16 cellular contexts compared by ENCODE assay signal in genomic region chr16:1297413-1297773, GRCh38. TPM values are rescaled to one million over a fixed set of nuclear protein-coding genes. Genes with fewer than 3 reads are reported as not detected.
A peak's percentile ranks its signal among the peaks of the same experiment; 100 is the strongest.
DNase-seq lines count a peak whose midpoint lies in the region; ATAC-seq, FAIRE-seq and TF ChIP-seq lines count a peak whose summit lies in the region.
"Had no signal": no experiment of that assay in that cellular context is flagged by ENCODE, and none has a peak within 500 bp of the region (broad histone marks: within the 10 kb centered on the region; RNA-seq: fewer than 3 reads in every experiment).

No MANE protein-coding gene starts in this region.

- H3K27ac ChIP-seq in right atrium auricular region (peak overlapping the region; percentile 74 to 90), K562 (ENCODE audit: extremely low read depth, low read depth, low read length) (peak overlapping the region; percentile 48; the same call in 1 of the 3 replicates), upper lobe of left lung (no peak overlapping the region)
- H3K27ac ChIP-seq: WERI-Rb-1 had no signal

- no peaks in the 10 kb centered on the region for H3K36me3 ChIP-seq in right atrium auricular region
- no peaks in the 10 kb centered on the region for H3K36me3 ChIP-seq in K562 (ENCODE audit: control insufficient read depth, insufficient read depth, low read length)
- H3K36me3 ChIP-seq in upper lobe of left lung: no peaks in the 10 kb centered on the region
- H3K36me3 ChIP-seq: WERI-Rb-1 had no signal

- H3K27me3 Mint-ChIP-seq in mesothelial cell of epicardium (ENCODE audit: low read depth): peaks cover 18% of the 10 kb centered on the region

- H3K4me1 ChIP-seq in right atrium auricular region (peaks cover 0 to 9% of the 10 kb centered on the region in 2 donors), K562 (replicated peaks in 1 of 2; ENCODE audit: control insufficient read depth in 2 of 2, insufficient read depth in 2 of 2, low read length in 2 of 2) (peaks cover 37 to 38% of the 10 kb centered on the region in 2 experiments), upper lobe of left lung (peaks cover 6 to 11% (median 8%) of the 10 kb centered on the region in 4 donors)

- in situ Hi-C loops in K562 (cut with MboI): no loop called here

- TF ChIP-seq RAD21 in K562 (CRISPR knock-in tag; conservative IDR thresholded peaks at IDR 0.05 in 1 of 2, IDR thresholded peaks at IDR 0.05 in 1 of 2): no peak

- peak overlapping the region; percentile 60; the same call in 1 of the 2 replicates for H3K4me2 ChIP-seq in K562 (ENCODE audit: insufficient read depth, low read length)

- TF ChIP-seq EP300 in K562 (IDR thresholded peaks at IDR 0.05; ENCODE audit: low read length): no peak
- TF ChIP-seq EP300 in upper lobe of left lung (IDR thresholded peaks at IDR 0.05): no peak

- H3K4me1 Mint-ChIP-seq in mesothelial cell of epicardium: peaks cover 24% of the 10 kb centered on the region

- intact Hi-C loops in left cardiac atrium (cut with DNase I) (no loop called here), K562 (cut with micrococcal nuclease) (loop anchor here (10.0 kb wide), 1 partner anchor 47 kb away; no protein-coding TSS in a partner anchor)

- peak overlapping the region in 1 of 2 experiments; percentile 16; a peak in 1 of 4 replicates for H3K9ac ChIP-seq in K562 (ENCODE audit: insufficient read depth in 1 of 2, low read depth in 2 of 2, low read length in 2 of 2)

- H4K20me1 ChIP-seq in K562 (replicated peaks; ENCODE audit: control insufficient read depth, insufficient read depth, low read length): no peaks in the 10 kb centered on the region

- no peak for FAIRE-seq in K562 (lab: Jason Lieb, UNC)

- no peak overlapping the region for H3K4me3 Mint-ChIP-seq in mesothelial cell of epicardium

- peak overlapping the region; percentile 77 for H2AFZ ChIP-seq in K562 (ENCODE audit: low read depth, low read length)

- no TSS peak for BruUV-seq in K562 (replicated peaks; lab: Mats Ljungman, UMichigan)

- H3K79me2 ChIP-seq in K562 (ENCODE audit: control insufficient read depth, insufficient read depth, low read length): no peaks in the 10 kb centered on the region

- H3K9me1 ChIP-seq in K562 (ENCODE audit: control insufficient read depth, insufficient read depth, low read length): no peaks in the 10 kb centered on the region

- H3K9me3 ChIP-seq in right atrium auricular region (no peaks in the 10 kb centered on the region), K562 (replicated peaks; ENCODE audit: control insufficient read depth, insufficient read depth, low read depth, low read length) (no peaks in the 10 kb centered on the region), upper lobe of left lung (no peaks in the 10 kb centered on the region)

- CTCF ChIA-PET in K562 (lab: Yijun Ruan, JAX; ENCODE audit: low intra/inter-chr PET ratio): no interaction called here

- 38% methylated on average over 4 of the region's 4 CpGs for WGBS in K562 (ENCODE audit: insufficient coverage, low coverage, missing lambda C conversion rate)
- WGBS in upper lobe of left lung, 2 donors: 60 to 67% methylated on average over 4 of the region's 4 CpGs

- POLR2A ChIA-PET in K562 (lab: Yijun Ruan, JAX): interaction anchor here (0.6 to 0.8 kb wide), 2 partner anchors 12 to 18 kb away, joined by 3 read pairs; partner anchors contain the start of gene UBE2I

- H3K27me3 ChIP-seq in right atrium auricular region (no peaks in the 10 kb centered on the region), K562 (ENCODE audit: control insufficient read depth in 2 of 2, insufficient read depth in 2 of 2, low read length in 2 of 2) (no peaks in the 10 kb centered on the region), upper lobe of left lung (no peaks in the 10 kb centered on the region)

- H3K27ac Mint-ChIP-seq in mesothelial cell of epicardium: peak overlapping the region; percentile 55

- H3K4me3 ChIP-seq in right atrium auricular region: no peak overlapping the region
- H3K4me3 ChIP-seq in K562: no peak overlapping the region
- no peak overlapping the region for H3K4me3 ChIP-seq in upper lobe of left lung

- TF ChIP-seq CTCF in right atrium auricular region (IDR thresholded peaks at IDR 0.05) (no peak), K562 (IDR thresholded peaks at IDR 0.05 in 2 of 3, conservative IDR thresholded peaks at IDR 0.05 in 1 of 3; ENCODE audit: insufficient read depth in 2 of 3, low read depth in 1 of 3, low read length in 3 of 3) (no peak), mesothelial cell of epicardium (IDR thresholded peaks at IDR 0.05; ENCODE audit: unreplicated experiment) (no peak), upper lobe of left lung (IDR thresholded peaks at IDR 0.05) (no peak)

- DNase-seq in right atrium auricular region (ENCODE audit: low spot score) (no peak), left cardiac atrium (no peak), K562 (ENCODE audit: extremely low read depth in 1 of 4, low spot score in 3 of 4) (no peak), mesothelial cell of epicardium (ENCODE audit: low spot score in 2 of 2, unreplicated experiment in 2 of 2) (no peak), HT-29 (ENCODE audit: low spot score) (no peak), NCI-H2196 treated with DMSO at 0.1 percent for 48 hours (lab: John Stamatoyannopoulos, UW; ENCODE audit: unreplicated experiment) (no peak), upper lobe of left lung (no peak)
- DNase-seq: DMS 273 treated with DMSO at 0.1 percent for 48 hours; NCI-H2081; NCI-H774; stimulated activated naive CD4-positive, alpha-beta T cell treated with Interleukin-2 at 50 U/mL for 16 hours; WERI-Rb-1 had no signal

- ATAC-seq in left cardiac atrium (no peak), K562 (no peak), GM21423 (IDR thresholded peaks at IDR 0.05; ENCODE audit: unreplicated experiment) (no peak), upper lobe of left lung (ENCODE audit: low FRiP score in 2 of 2) (no peak)

- no peak for TF ChIP-seq POLR2A in K562 (conservative IDR thresholded peaks at IDR 0.05)
- TF ChIP-seq POLR2A in upper lobe of left lung (IDR thresholded peaks at IDR 0.05): no peak

- no peaks in the 10 kb centered on the region for H3K9me3 Mint-ChIP-seq in mesothelial cell of epicardium

- no peaks in the 10 kb centered on the region for H3K36me3 Mint-ChIP-seq in mesothelial cell of epicardium

RNA-seq across cellular contexts. Expression of gene UBE2I, which starts 12.0 kb away (rescaled TPM):
- total RNA-seq in right atrium auricular region: 10 to 100 TPM; 58.8 to 59.5 TPM
- total RNA-seq in left cardiac atrium: 10 to 100 TPM; 74.3 to 80.8 TPM
- 163 and 370 TPM in 2 replicates for total RNA-seq in K562 (2011; cell fraction: chromatin; rRNA removed; ENCODE audit: low replicate concordance)
- total RNA-seq in K562 (2011; cell fraction: nucleolus; rRNA removed): 214 and 227 TPM in 2 replicates
- total RNA-seq in K562 (2011; cell fraction: nucleoplasm; rRNA removed): 128 and 149 TPM in 2 replicates
- total RNA-seq in K562 (2014; rRNA removed): 64.7 and 104 TPM in 2 replicates
- total RNA-seq in K562 (2014; rRNA removed; fragmentation: Illumina TruSeq; extraction: Trizol): 103 and 114 TPM in 2 replicates
- 96.9 and 104 TPM in 2 replicates for total RNA-seq in K562 (2015; rRNA removed; fragmentation: Illumina TruSeq; extraction: Trizol)
- 208 and 215 TPM in 2 replicates for total RNA-seq in K562 (2021)
- 132 and 145 TPM in 2 replicates for polyA plus RNA-seq in K562 (2011; rRNA removed)
- 67.6 and 119 TPM in 2 replicates for polyA plus RNA-seq in K562 (2011; cell fraction: cytosol; rRNA removed)
- 140 and 142 TPM in 2 replicates for polyA plus RNA-seq in K562 (2011; cell fraction: nucleus; rRNA removed)
- 143 and 153 TPM in 2 replicates for polyA plus RNA-seq in K562 (2012)
- polyA plus RNA-seq in K562 (2014; fragmentation: Illumina TruSeq; extraction: Trizol): 222 and 254 TPM in 2 replicates
- polyA plus RNA-seq in K562 (2014; fragmentation: Nextera tagmentation; extraction: Ambion mirVana): 10 to 100 TPM; 36.6 to 45.1 TPM
- polyA plus RNA-seq in K562 (2014; rRNA removed): 171 and 184 TPM in 2 replicates
- polyA minus RNA-seq in K562 (2011; rRNA and poly(A)+ RNA removed): 118 and 130 TPM in 2 replicates
- polyA minus RNA-seq in K562 (2011; cell fraction: cytosol; rRNA and poly(A)+ RNA removed): 69.2 and 93.4 TPM in 2 replicates
- polyA minus RNA-seq in K562 (2011; cell fraction: nucleus; rRNA and poly(A)+ RNA removed): 62.3 and 72.8 TPM in 2 replicates
- 205 to 214 TPM (median 208 TPM) in 3 replicates for total RNA-seq in mesothelial cell of epicardium
- 90.1 and 116 TPM in 2 replicates for total RNA-seq in HT-29 (2014; rRNA removed; shearing (Covaris generic))
- total RNA-seq in upper lobe of left lung: 100 to 1,000 TPM in 1 of 6 donors, 10 to 100 TPM in 5; 51.4 to 113 (median 92.0) TPM

RNA-seq across cellular contexts. Expression of gene BAIAP3, which starts 36.1 kb away (rescaled TPM):
- total RNA-seq in right atrium auricular region: 1 to 10 TPM in 1 of 2 donors, under 1 TPM in 1; 0.35 to 2.4 TPM
- total RNA-seq in left cardiac atrium: 1 to 10 TPM in 1 of 2 donors, under 1 TPM in 1; 0.99 to 2.7 TPM
- 10.8 and 42.1 TPM in 2 replicates for total RNA-seq in K562 (2011; cell fraction: chromatin; rRNA removed; ENCODE audit: low replicate concordance)
- total RNA-seq in K562 (2011; cell fraction: nucleolus; rRNA removed): 29.0 and 32.5 TPM in 2 replicates
- total RNA-seq in K562 (2011; cell fraction: nucleoplasm; rRNA removed): 13.0 and 13.4 TPM in 2 replicates
- total RNA-seq in K562 (2014; rRNA removed): 2.3 and 4.5 TPM in 2 replicates
- total RNA-seq in K562 (2014; rRNA removed; fragmentation: Illumina TruSeq; extraction: Trizol): 0.06 and 0.18 TPM in 2 replicates
- 0.33 and 1.2 TPM in 2 replicates for total RNA-seq in K562 (2015; rRNA removed; fragmentation: Illumina TruSeq; extraction: Trizol)
- total RNA-seq in K562 (2021): 3.3 and 3.4 TPM in 2 replicates
- polyA plus RNA-seq in K562 (2011; rRNA removed): 0.81 and 1.8 TPM in 2 replicates
- 0.55 and 1.9 TPM in 2 replicates for polyA plus RNA-seq in K562 (2011; cell fraction: cytosol; rRNA removed)
- 15.2 and 24.6 TPM in 2 replicates for polyA plus RNA-seq in K562 (2011; cell fraction: nucleus; rRNA removed)
- 3.2 and 13.5 TPM in 2 replicates for polyA plus RNA-seq in K562 (2012)
- polyA plus RNA-seq in K562 (2014; fragmentation: Illumina TruSeq; extraction: Trizol): 0.34 and 1.1 TPM in 2 replicates
- under 1 TPM in 1 of 2 experiments, not detected in 1; 0.03 TPM for polyA plus RNA-seq in K562 (2014; fragmentation: Nextera tagmentation; extraction: Ambion mirVana)
- 1.5 and 4.5 TPM in 2 replicates for polyA plus RNA-seq in K562 (2014; rRNA removed)
- 0.33 and 1.1 TPM in 2 replicates for polyA minus RNA-seq in K562 (2011; rRNA and poly(A)+ RNA removed)
- 1.7 and 1.9 TPM in 2 replicates for polyA minus RNA-seq in K562 (2011; cell fraction: cytosol; rRNA and poly(A)+ RNA removed)
- polyA minus RNA-seq in K562 (2011; cell fraction: nucleus; rRNA and poly(A)+ RNA removed): 8.8 and 11.0 TPM in 2 replicates
- total RNA-seq in mesothelial cell of epicardium: 1.3 to 2.4 TPM (median 2.3 TPM) in 3 replicates
- total RNA-seq in HT-29 (2014; rRNA removed; shearing (Covaris generic)): 8.2 and 14.1 TPM in 2 replicates
- 10 to 100 TPM in 3 of 6 donors, 1 to 10 TPM in 3; 3.2 to 57.6 (median 11.5) TPM for total RNA-seq in upper lobe of left lung

RNA-seq across cellular contexts. Expression of gene TPSD1, which starts 41.5 kb away (rescaled TPM):
- total RNA-seq in right atrium auricular region: under 1 TPM in 1 of 2 donors, not detected in 1; 0.63 TPM
- total RNA-seq in left cardiac atrium: under 1 TPM in 1 of 2 donors, not detected in 1; 0.91 TPM
- not detected in 2 replicates for total RNA-seq in K562 (2011; cell fraction: chromatin; rRNA removed; ENCODE audit: low replicate concordance)
- not detected in 2 replicates for total RNA-seq in K562 (2011; cell fraction: nucleolus; rRNA removed)
- not detected in 2 replicates for total RNA-seq in K562 (2011; cell fraction: nucleoplasm; rRNA removed)
- total RNA-seq in K562 (2014; rRNA removed): not detected in 2 replicates
- total RNA-seq in K562 (2014; rRNA removed; fragmentation: Illumina TruSeq; extraction: Trizol): not detected in 2 replicates
- not detected in 2 replicates for total RNA-seq in K562 (2015; rRNA removed; fragmentation: Illumina TruSeq; extraction: Trizol)
- total RNA-seq in K562 (2021): not detected in 2 replicates
- polyA plus RNA-seq in K562 (2011; rRNA removed): not detected in 2 replicates
- polyA plus RNA-seq in K562 (2011; cell fraction: cytosol; rRNA removed): not detected in 2 replicates
- not detected in 2 replicates for polyA plus RNA-seq in K562 (2011; cell fraction: nucleus; rRNA removed)
- polyA plus RNA-seq in K562 (2012): 0.07 TPM in 1 of 2 replicates, not detected in the other
- polyA plus RNA-seq in K562 (2014; fragmentation: Illumina TruSeq; extraction: Trizol): not detected in 2 replicates
- polyA plus RNA-seq in K562 (2014; fragmentation: Nextera tagmentation; extraction: Ambion mirVana): not detected
- polyA plus RNA-seq in K562 (2014; rRNA removed): not detected in 2 replicates
- not detected in 2 replicates for polyA minus RNA-seq in K562 (2011; rRNA and poly(A)+ RNA removed)
- polyA minus RNA-seq in K562 (2011; cell fraction: cytosol; rRNA and poly(A)+ RNA removed): not detected in 2 replicates
- not detected in 2 replicates for polyA minus RNA-seq in K562 (2011; cell fraction: nucleus; rRNA and poly(A)+ RNA removed)
- not detected in 3 replicates for total RNA-seq in mesothelial cell of epicardium
- total RNA-seq in HT-29 (2014; rRNA removed; shearing (Covaris generic)): not detected in 2 replicates
- 10 to 100 TPM in 2 of 6 donors, 1 to 10 TPM in 4; 1.3 to 14.0 (median 6.4) TPM for total RNA-seq in upper lobe of left lung
- total RNA-seq: fibroblast of villous mesenchyme, renal cortical epithelial cell, SK-MEL-5 had no signal

RNA-seq across cellular contexts. Expression of gene TSR3, which starts 54.3 kb away (rescaled TPM):
- 10 to 100 TPM; 72.8 to 73.7 TPM for total RNA-seq in right atrium auricular region
- total RNA-seq in left cardiac atrium: 10 to 100 TPM; 44.5 to 59.1 TPM
- total RNA-seq in K562 (2011; cell fraction: chromatin; rRNA removed; ENCODE audit: low replicate concordance): 2.8 and 6.4 TPM in 2 replicates
- 8.8 and 12.3 TPM in 2 replicates for total RNA-seq in K562 (2011; cell fraction: nucleolus; rRNA removed)
- total RNA-seq in K562 (2011; cell fraction: nucleoplasm; rRNA removed): 3.4 and 7.0 TPM in 2 replicates
- 74.8 and 100.0 TPM in 2 replicates for total RNA-seq in K562 (2014; rRNA removed)
- 6.7 TPM in 2 replicates for total RNA-seq in K562 (2014; rRNA removed; fragmentation: Illumina TruSeq; extraction: Trizol)
- total RNA-seq in K562 (2015; rRNA removed; fragmentation: Illumina TruSeq; extraction: Trizol): 29.6 and 31.9 TPM in 2 replicates
- total RNA-seq in K562 (2021): 50.5 and 53.7 TPM in 2 replicates
- 15.8 and 16.5 TPM in 2 replicates for polyA plus RNA-seq in K562 (2011; rRNA removed)
- 21.3 and 65.5 TPM in 2 replicates for polyA plus RNA-seq in K562 (2011; cell fraction: cytosol; rRNA removed)
- 12.1 and 18.1 TPM in 2 replicates for polyA plus RNA-seq in K562 (2011; cell fraction: nucleus; rRNA removed)
- polyA plus RNA-seq in K562 (2012): 34.9 and 46.9 TPM in 2 replicates
- polyA plus RNA-seq in K562 (2014; fragmentation: Illumina TruSeq; extraction: Trizol): 10.3 and 22.1 TPM in 2 replicates
- polyA plus RNA-seq in K562 (2014; fragmentation: Nextera tagmentation; extraction: Ambion mirVana): 1 to 10 TPM; 1.5 to 2.4 TPM
- 53.3 and 75.7 TPM in 2 replicates for polyA plus RNA-seq in K562 (2014; rRNA removed)
- polyA minus RNA-seq in K562 (2011; rRNA and poly(A)+ RNA removed): 2.6 and 4.5 TPM in 2 replicates
- 17.2 and 24.6 TPM in 2 replicates for polyA minus RNA-seq in K562 (2011; cell fraction: cytosol; rRNA and poly(A)+ RNA removed)
- polyA minus RNA-seq in K562 (2011; cell fraction: nucleus; rRNA and poly(A)+ RNA removed): 7.1 and 7.8 TPM in 2 replicates
- 42.1 to 43.7 TPM (median 42.7 TPM) in 3 replicates for total RNA-seq in mesothelial cell of epicardium
- total RNA-seq in HT-29 (2014; rRNA removed; shearing (Covaris generic)): 155 and 181 TPM in 2 replicates
- 10 to 100 TPM; 55.6 to 74.5 (median 65.1) TPM for total RNA-seq in upper lobe of left lung

RNA-seq across cellular contexts. Expression of gene GNPTG, which starts 54.3 kb away (rescaled TPM):
- total RNA-seq in right atrium auricular region: 10 to 100 TPM; 31.8 to 46.7 TPM
- 10 to 100 TPM; 44.1 to 44.3 TPM for total RNA-seq in left cardiac atrium
- total RNA-seq in K562 (2011; cell fraction: chromatin; rRNA removed; ENCODE audit: low replicate concordance): 42.1 and 68.9 TPM in 2 replicates
- total RNA-seq in K562 (2011; cell fraction: nucleolus; rRNA removed): 52.6 and 53.5 TPM in 2 replicates
- 51.0 and 57.1 TPM in 2 replicates for total RNA-seq in K562 (2011; cell fraction: nucleoplasm; rRNA removed)
- total RNA-seq in K562 (2014; rRNA removed): 22.3 and 24.0 TPM in 2 replicates
- total RNA-seq in K562 (2014; rRNA removed; fragmentation: Illumina TruSeq; extraction: Trizol): 4.7 and 6.1 TPM in 2 replicates
- 13.6 and 13.9 TPM in 2 replicates for total RNA-seq in K562 (2015; rRNA removed; fragmentation: Illumina TruSeq; extraction: Trizol)
- 19.9 and 22.2 TPM in 2 replicates for total RNA-seq in K562 (2021)
- polyA plus RNA-seq in K562 (2011; rRNA removed): 18.6 and 20.7 TPM in 2 replicates
- polyA plus RNA-seq in K562 (2011; cell fraction: cytosol; rRNA removed): 20.9 and 40.1 TPM in 2 replicates
- 55.5 and 97.5 TPM in 2 replicates for polyA plus RNA-seq in K562 (2011; cell fraction: nucleus; rRNA removed)
- polyA plus RNA-seq in K562 (2012): 18.3 and 26.9 TPM in 2 replicates
- 9.0 and 13.6 TPM in 2 replicates for polyA plus RNA-seq in K562 (2014; fragmentation: Illumina TruSeq; extraction: Trizol)
- polyA plus RNA-seq in K562 (2014; fragmentation: Nextera tagmentation; extraction: Ambion mirVana): 1 to 10 TPM in 1 of 2 experiments, under 1 TPM in 1; 0.69 to 1.0 TPM
- 31.5 and 33.3 TPM in 2 replicates for polyA plus RNA-seq in K562 (2014; rRNA removed)
- polyA minus RNA-seq in K562 (2011; rRNA and poly(A)+ RNA removed): 1.6 and 5.7 TPM in 2 replicates
- 7.7 and 10.3 TPM in 2 replicates for polyA minus RNA-seq in K562 (2011; cell fraction: cytosol; rRNA and poly(A)+ RNA removed)
- polyA minus RNA-seq in K562 (2011; cell fraction: nucleus; rRNA and poly(A)+ RNA removed): 11.7 and 13.1 TPM in 2 replicates
- total RNA-seq in mesothelial cell of epicardium: 47.8 to 52.9 TPM (median 48.4 TPM) in 3 replicates
- 46.6 and 50.9 TPM in 2 replicates for total RNA-seq in HT-29 (2014; rRNA removed; shearing (Covaris generic))
- total RNA-seq in upper lobe of left lung: 100 to 1,000 TPM in 1 of 6 donors, 10 to 100 TPM in 5; 32.8 to 106 (median 93.0) TPM

Comparison
In these comparisons a context has a peak if more than half of its experiments do, and no peak if none do; other contexts are left out.
1. H3K27ac ChIP-seq: peak in right atrium auricular region (2 of 2) and K562 (single experiment); none in upper lobe of left lung (0 of 4).